In the genomic region with DNA sequence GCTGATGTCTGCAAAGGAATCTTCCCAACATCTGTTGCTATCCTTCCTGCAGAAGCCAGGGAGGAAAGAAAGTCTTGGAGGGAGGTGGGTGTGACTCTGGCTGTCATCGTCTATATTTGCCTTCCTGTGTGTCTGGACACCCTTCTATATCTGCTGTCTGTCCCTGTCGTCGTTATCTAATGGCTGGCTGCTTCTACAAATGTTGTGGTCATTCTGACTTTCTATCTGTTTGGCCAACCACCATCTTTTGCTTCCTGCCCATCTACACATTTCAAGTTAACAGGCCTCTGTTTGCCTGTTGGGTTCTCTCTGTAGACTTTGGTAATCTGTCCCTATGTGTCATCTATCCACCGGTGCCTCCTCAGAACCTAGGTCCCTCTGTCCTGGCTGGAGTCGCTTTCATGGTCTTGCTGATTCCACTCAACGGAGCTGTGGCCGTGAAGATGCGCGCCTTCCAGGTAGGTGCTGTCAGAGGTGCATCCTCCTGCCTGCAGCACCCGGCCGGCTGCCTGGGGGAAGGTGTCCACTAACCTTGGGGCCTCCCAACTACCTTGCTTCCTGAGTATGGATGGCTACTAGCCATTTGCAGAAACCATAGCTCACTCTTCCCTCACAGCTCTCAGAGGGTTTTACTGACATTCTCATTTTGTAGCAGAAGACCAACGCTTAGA, we compare ENCODE assay signal across 30 cellular contexts. TPM values are rescaled to one million over a fixed set of nuclear protein-coding genes. Genes with fewer than 3 reads are reported as not detected.
"Had no signal": no experiment of that assay in that cellular context is flagged by ENCODE, and none has a peak within 500 bp of the region (broad histone marks: within the 10 kb centered on the region; RNA-seq: fewer than 3 reads in every experiment).

No MANE protein-coding gene starts in this region.

- H3K9me3 ChIP-seq: breast epithelium, esophagus squamous epithelium, gastrocnemius medialis, neutrophil, ovary, prostate gland, right atrium auricular region, stomach, suprapubic skin, tibial nerve had no signal

- H3K27ac ChIP-seq: breast epithelium, dorsolateral prefrontal cortex, esophagus squamous epithelium, gastrocnemius medialis, neutrophil, ovary, prostate gland, right atrium auricular region, stomach, suprapubic skin, tibial nerve, WERI-Rb-1 had no signal

- H3K36me3 ChIP-seq: breast epithelium, esophagus squamous epithelium, gastrocnemius medialis, neutrophil, ovary, prostate gland, right atrium auricular region, suprapubic skin, tibial nerve, WERI-Rb-1 had no signal

- FAIRE-seq: colon, urothelium cell line had no signal

- DNase-seq: activated CD4-positive, alpha-beta T cell treated with anti-CD3 and anti-CD28 coated beads, Interleukin-2, amount 10 ng/mL, durations not matched to agents 7 days and 5 days; activated CD4-positive, CD25-positive, alpha-beta regulatory T cell treated with anti-CD3 and anti-CD28 coated beads, Interleukin-2, amount 50 U/mL, for 72 hours; activated CD8-positive, alpha-beta memory T cell treated with anti-CD3 and anti-CD28 coated beads, Interleukin-2, amount 10 ng/mL, durations not matched to agents 7 days and 5 days; activated CD8-positive, alpha-beta T cell treated with anti-CD3 and anti-CD28 coated beads for 36 hours; activated gamma-delta T cell treated with Interleukin-2 at 50 U/mL for 16 hours; activated naive CD8-positive, alpha-beta T cell treated with anti-CD3 and anti-CD28 coated beads, Interleukin-2, amount 10 ng/mL, durations not matched to agents 7 days and 5 days; activated T-cell treated with anti-CD3 and anti-CD28 coated beads for 4 hours; amniotic stem cell; dorsolateral prefrontal cortex; esophagus squamous epithelium; gastrocnemius medialis; head of caudate nucleus; hypothalamus; left ventricle myocardium superior; mammary epithelial cell; ovary; stimulated activated CD4-positive, alpha-beta T cell treated with anti-CD3 and anti-CD28 coated beads, Interleukin-2, amount 100 ng/mL, for 24 hours; stomach; T-helper 17 cell; WERI-Rb-1 had no signal

- H3K4me3 ChIP-seq: breast epithelium, dorsolateral prefrontal cortex, esophagus squamous epithelium, gastrocnemius medialis, ovary, prostate gland, right atrium auricular region, stomach, suprapubic skin, tibial nerve had no signal

- ATAC-seq: activated CD8-positive, alpha-beta memory T cell treated with anti-CD3 and anti-CD28 coated beads, Interleukin-2, amount 10 ng/mL, durations not matched to agents 7 days and 5 days; activated CD8-positive, alpha-beta T cell treated with anti-CD3 and anti-CD28 coated beads for 36 hours; gastrocnemius medialis; left ventricle myocardium superior; stimulated activated effector memory CD8-positive, alpha-beta T cell treated with anti-CD3 and anti-CD28 coated beads, Interleukin-12 subunit alpha, Interleukin-12 subunit beta, amount 100 ng/mL, for 72 hours; T-helper 17 cell had no signal

- H3K27me3 ChIP-seq: breast epithelium, dorsolateral prefrontal cortex, esophagus squamous epithelium, gastrocnemius medialis, neutrophil, ovary, right atrium auricular region, stomach, suprapubic skin, tibial nerve had no signal

RNA-seq across cellular contexts. Expression of a gene that starts 30.2 kb away (rescaled TPM):
- total RNA-seq: activated CD4-positive, alpha-beta T cell treated with anti-CD3 and anti-CD28 coated beads, Interleukin-2, amount 10 ng/mL, durations not matched to agents 7 days and 5 days; activated CD8-positive, alpha-beta memory T cell treated with anti-CD3 and anti-CD28 coated beads, Interleukin-2, amount 10 ng/mL, durations not matched to agents 7 days and 5 days; activated CD8-positive, alpha-beta T cell treated with anti-CD3 and anti-CD28 coated beads for 36 hours; activated T-helper 1 cell treated with anti-CD3 and anti-CD28 coated beads, Interleukin-12 subunit alpha, Interleukin-12 subunit beta, Interleukin-2, Interleukin-4 antibody, amounts not matched to agents 30 ng/mL and 10 ng/mL and 1 ng/mL, durations not matched to agents 14 hours and 24 hours and 36 hours had no signal
